Comparison of ENCODE assay signal across 23 cellular contexts in the genomic region with DNA sequence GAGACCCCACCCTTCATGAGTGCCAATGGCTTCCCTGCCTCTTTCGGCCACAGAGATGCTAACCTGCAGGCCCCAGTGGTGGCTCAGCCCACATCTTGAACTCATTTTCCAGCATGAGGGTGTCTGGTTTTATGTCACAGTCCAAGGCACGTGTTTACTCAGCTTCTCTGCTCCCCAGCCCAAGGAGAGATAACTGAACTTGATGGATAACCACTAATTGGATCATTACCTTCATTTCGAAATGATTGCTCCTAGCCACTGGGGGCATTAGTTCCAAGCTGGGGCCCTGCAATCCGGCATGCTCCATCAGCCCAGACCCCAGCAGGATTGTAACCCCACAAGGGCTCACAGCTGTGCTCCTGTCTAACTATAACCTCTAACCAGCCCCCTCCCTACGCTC. TPM values are rescaled to one million over a fixed set of nuclear protein-coding genes. Genes with fewer than 3 reads are reported as not detected.
DNase-seq lines count a peak whose midpoint lies in the region; TF ChIP-seq lines count a peak whose summit lies in the region.
"Had no signal": no experiment of that assay in that cellular context is flagged by ENCODE, and none has a peak within 500 bp of the region (broad histone marks: within the 10 kb centered on the region; RNA-seq: fewer than 3 reads in every experiment).

No MANE protein-coding gene starts in this region.

- H3K4me3 ChIP-seq in BE2C (ENCODE audit: low read depth, low read length) (no peak overlapping the region), H7 (ENCODE audit: insufficient read depth, low read depth, low read length) (no peak overlapping the region), WERI-Rb-1 (ENCODE audit: low read depth, low read length) (no peak overlapping the region), ovary (no peak overlapping the region)
- H3K4me3 ChIP-seq: BLaER1, GM12878, SK-N-MC had no signal

- DNase-seq in BE2C (peak; percentile 72), H7 (peak; percentile 55), WERI-Rb-1 (no peak), left kidney (ENCODE audit: low read depth, low spot score) (peak; percentile 78), NCI-H1105 treated with DMSO at 0.1 percent for 48 hours (lab: John Stamatoyannopoulos, UW) (no peak), ovary (no peak), NCI-H2107 (lab: John Stamatoyannopoulos, UW) (no peak)
- DNase-seq in activated CD4-positive, alpha-beta T cell treated with anti-CD3 and anti-CD28 coated beads, Interleukin-2, amount 50 U/mL, for 4 hours, result no peak
- DNase-seq: CD8-positive, alpha-beta T cell; DMS79 treated with DMSO at 0.1 percent for 48 hours; GOT3; HFFc6; NCI-H1105; NCI-H187 treated with DMSO at 0.1 percent for 48 hours; NCI-H446; NCI-H69; T-helper 1 cell had no signal

- peak; percentile 52 for TF ChIP-seq CTCF in BE2C (IDR thresholded peaks at IDR 0.05; ENCODE audit: low read depth, low read length)
- TF ChIP-seq CTCF in WERI-Rb-1 (IDR thresholded peaks at IDR 0.05; ENCODE audit: low read depth, low read length), result peak; percentile 14; the same call in 1 of the 2 replicates
- no peak for TF ChIP-seq CTCF in ovary (IDR thresholded peaks at IDR 0.05)

- 38 to 46% (median 45%) methylated on average over 5 of the region's 5 CpGs for WGBS in ovary, 3 donors

- no peak overlapping the region for H3K27ac ChIP-seq in WERI-Rb-1
- no peak overlapping the region for H3K27ac ChIP-seq in ovary
- H3K27ac ChIP-seq: BLaER1, SK-N-MC had no signal

- H3K9me3 ChIP-seq in BE2C (no peaks in the 10 kb centered on the region), WERI-Rb-1 (ENCODE audit: severe bottlenecking) (no peaks in the 10 kb centered on the region), ovary (no peaks in the 10 kb centered on the region)
- H3K9me3 ChIP-seq: BLaER1 had no signal

- no peaks in the 10 kb centered on the region for H3K36me3 ChIP-seq in BE2C
- H3K36me3 ChIP-seq in H7 (replicated peaks; ENCODE audit: control insufficient read depth, insufficient read depth, low read length), result no peaks in the 10 kb centered on the region
- no peaks in the 10 kb centered on the region for H3K36me3 ChIP-seq in WERI-Rb-1
- H3K36me3 ChIP-seq in ovary, result no peaks in the 10 kb centered on the region
- H3K36me3 ChIP-seq: BLaER1 had no signal

- H3K27me3 ChIP-seq in BE2C, result no peaks in the 10 kb centered on the region
- no peaks in the 10 kb centered on the region for H3K27me3 ChIP-seq in H7 (ENCODE audit: control insufficient read depth, insufficient read depth, low read length)
- H3K27me3 ChIP-seq in WERI-Rb-1 (ENCODE audit: insufficient read depth, low read depth, severe bottlenecking), result peaks cover 3% of the 10 kb centered on the region
- no peaks in the 10 kb centered on the region for H3K27me3 ChIP-seq in ovary
- H3K27me3 ChIP-seq: BLaER1 had no signal

- H3K4me1 ChIP-seq in BE2C, result peaks cover 7% of the 10 kb centered on the region
- H3K4me1 ChIP-seq in ovary (ENCODE audit: insufficient read depth), result no peaks in the 10 kb centered on the region
- H3K4me1 ChIP-seq: BLaER1 had no signal

- no peak for TF ChIP-seq EP300 in ovary (IDR thresholded peaks at IDR 0.05)

- TF ChIP-seq POLR2A in ovary (IDR thresholded peaks at IDR 0.05), result no peak

- intact Hi-C loops in ovary (cut with DNase I), result no loop called here

RNA-seq across cellular contexts. Expression of a gene that starts 46.0 kb away (rescaled TPM):
- not detected for polyA plus RNA-seq in BE2C (2012; ENCODE audit: insufficient read depth, insufficient read length, low read depth)
- 0.07 and 0.80 TPM in 2 replicates for total RNA-seq in H7 (2014; rRNA removed; shearing (Covaris generic))
- under 1 TPM in 4 of 7 donors, not detected in 3; 0.13 to 0.46 (median 0.16) TPM for total RNA-seq in ovary
- polyA plus RNA-seq in ovary, result under 1 TPM; 0.06 to 0.18 TPM
- total RNA-seq: CD8-positive, alpha-beta T cell; G401; GM12878; HFFc6; HT-29 had no signal
- polyA plus RNA-seq: GM12878, IgD-negative memory B cell had no signal

Comparison
In these comparisons a context has a peak if more than half of its experiments do, and no peak if none do; other contexts are left out.
1. DNase-seq: peak in BE2C (single experiment), H7 (single experiment) and left kidney (single experiment); none in WERI-Rb-1 (single experiment), NCI-H1105 treated with DMSO at 0.1 percent for 48 hours (single experiment), ovary (0 of 5), NCI-H2107 (single experiment) and activated CD4-positive, alpha-beta T cell treated with anti-CD3 and anti-CD28 coated beads, Interleukin-2, amount 50 U/mL, for 4 hours (0 of 2).
2. CTCF ChIP-seq: peak in BE2C (single experiment) and WERI-Rb-1 (single experiment); none in ovary (0 of 3).